Comparison of ENCODE assay signal across 1 cellular context in the genomic region with DNA sequence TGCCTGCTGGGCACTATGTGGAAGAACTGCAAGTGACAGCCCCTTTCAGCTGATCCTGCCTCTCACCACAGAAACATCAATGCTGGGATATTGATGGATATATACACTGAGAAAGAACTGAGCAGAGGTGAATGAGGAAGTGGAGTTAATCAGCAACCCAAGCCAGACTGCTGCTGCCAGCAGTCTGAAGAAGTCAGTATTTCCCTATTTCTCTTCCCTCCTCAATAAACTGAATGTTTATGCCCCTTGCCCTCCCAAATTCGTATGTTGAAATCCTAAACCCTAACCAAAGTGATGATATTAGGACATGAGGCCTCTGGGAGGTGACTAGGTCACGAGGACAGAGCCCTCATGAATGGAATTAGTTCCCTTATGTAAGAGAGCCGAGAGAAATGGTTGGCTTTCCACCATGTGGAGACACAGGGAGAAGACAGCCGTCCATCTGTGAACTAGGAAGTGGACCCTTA.
TF ChIP-seq lines count a peak whose summit lies in the region.

No MANE protein-coding gene starts in this region.

TF ChIP-seq in HepG2, 621 proteins besides CTCF, POLR2A, EP300 and RAD21 (continued from another document and continues in another):
- TF ChIP-seq, protein P1, sequence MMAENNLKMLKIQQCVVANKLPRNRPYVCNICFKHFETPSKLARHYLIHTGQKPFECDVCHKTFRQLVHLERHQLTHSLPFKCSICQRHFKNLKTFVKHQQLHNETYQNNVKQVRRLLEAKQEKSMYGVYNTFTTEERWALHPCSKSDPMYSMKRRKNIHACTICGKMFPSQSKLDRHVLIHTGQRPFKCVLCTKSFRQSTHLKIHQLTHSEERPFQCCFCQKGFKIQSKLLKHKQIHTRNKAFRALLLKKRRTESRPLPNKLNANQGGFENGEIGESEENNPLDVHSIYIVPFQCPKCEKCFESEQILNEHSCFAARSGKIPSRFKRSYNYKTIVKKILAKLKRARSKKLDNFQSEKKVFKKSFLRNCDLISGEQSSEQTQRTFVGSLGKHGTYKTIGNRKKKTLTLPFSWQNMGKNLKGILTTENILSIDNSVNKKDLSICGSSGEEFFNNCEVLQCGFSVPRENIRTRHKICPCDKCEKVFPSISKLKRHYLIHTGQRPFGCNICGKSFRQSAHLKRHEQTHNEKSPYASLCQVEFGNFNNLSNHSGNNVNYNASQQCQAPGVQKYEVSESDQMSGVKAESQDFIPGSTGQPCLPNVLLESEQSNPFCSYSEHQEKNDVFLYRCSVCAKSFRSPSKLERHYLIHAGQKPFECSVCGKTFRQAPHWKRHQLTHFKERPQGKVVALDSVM (CRISPR knock-in tag; IDR thresholded peaks at IDR 0.05), result no peak; the same call in 1 of the 2 replicates
- TF ChIP-seq ASH2L (IDR thresholded peaks at IDR 0.05; ENCODE audit: insufficient read length, low read depth, low read length), result peak; percentile 62
- TF ChIP-seq, protein P2, sequence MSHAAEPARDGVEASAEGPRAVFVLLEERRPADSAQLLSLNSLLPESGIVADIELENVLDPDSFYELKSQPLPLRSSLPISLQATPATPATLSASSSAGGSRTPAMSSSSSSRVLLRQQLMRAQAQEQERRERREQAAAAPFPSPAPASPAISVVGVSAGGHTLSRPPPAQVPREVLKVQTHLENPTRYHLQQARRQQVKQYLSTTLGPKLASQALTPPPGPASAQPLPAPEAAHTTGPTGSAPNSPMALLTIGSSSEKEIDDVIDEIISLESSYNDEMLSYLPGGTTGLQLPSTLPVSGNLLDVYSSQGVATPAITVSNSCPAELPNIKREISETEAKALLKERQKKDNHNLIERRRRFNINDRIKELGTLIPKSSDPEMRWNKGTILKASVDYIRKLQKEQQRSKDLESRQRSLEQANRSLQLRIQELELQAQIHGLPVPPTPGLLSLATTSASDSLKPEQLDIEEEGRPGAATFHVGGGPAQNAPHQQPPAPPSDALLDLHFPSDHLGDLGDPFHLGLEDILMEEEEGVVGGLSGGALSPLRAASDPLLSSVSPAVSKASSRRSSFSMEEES (CRISPR knock-in tag; IDR thresholded peaks at IDR 0.05), result peak; percentile 70
- TF ChIP-seq SOX6 (IDR thresholded peaks at IDR 0.05), result no peak
- peak; percentile 74 for TF ChIP-seq SOX6 (CRISPR knock-in tag; IDR thresholded peaks at IDR 0.05)
- 0 out of 2 replicates have a peak, but pooled peaks have one; percentile 30 for TF ChIP-seq ZBTB7B (CRISPR knock-in tag; IDR thresholded peaks at IDR 0.05)
- TF ChIP-seq ZBTB42 (CRISPR knock-in tag; IDR thresholded peaks at IDR 0.05), result no peak
- TF ChIP-seq ZNF468 (CRISPR knock-in tag; IDR thresholded peaks at IDR 0.05), result no peak
- no peak for TF ChIP-seq IRX3 (CRISPR knock-in tag; IDR thresholded peaks at IDR 0.05; ENCODE audit: borderline replicate concordance, low read depth)
- peak; percentile 78; the same call in 1 of the 2 replicates for TF ChIP-seq ZNF264 (CRISPR knock-in tag; IDR thresholded peaks at IDR 0.05)
- no peak for TF ChIP-seq KAT2B (IDR thresholded peaks at IDR 0.05; ENCODE audit: borderline replicate concordance, low read depth, low read length)
- TF ChIP-seq LCORL (IDR thresholded peaks at IDR 0.05), result peak; percentile 60; the same call in 1 of the 2 replicates
- TF ChIP-seq LCORL (CRISPR knock-in tag; IDR thresholded peaks at IDR 0.05), result peak; percentile 91
- no peak for TF ChIP-seq JUNB (CRISPR knock-in tag; IDR thresholded peaks at IDR 0.05; ENCODE audit: borderline replicate concordance)
- peak; percentile 79 for TF ChIP-seq SALL1 (CRISPR knock-in tag; IDR thresholded peaks at IDR 0.05)
- TF ChIP-seq ZNF124 (CRISPR knock-in tag; IDR thresholded peaks at IDR 0.05), result peak; percentile 24; the same call in 1 of the 2 replicates
- TF ChIP-seq, protein P3, sequence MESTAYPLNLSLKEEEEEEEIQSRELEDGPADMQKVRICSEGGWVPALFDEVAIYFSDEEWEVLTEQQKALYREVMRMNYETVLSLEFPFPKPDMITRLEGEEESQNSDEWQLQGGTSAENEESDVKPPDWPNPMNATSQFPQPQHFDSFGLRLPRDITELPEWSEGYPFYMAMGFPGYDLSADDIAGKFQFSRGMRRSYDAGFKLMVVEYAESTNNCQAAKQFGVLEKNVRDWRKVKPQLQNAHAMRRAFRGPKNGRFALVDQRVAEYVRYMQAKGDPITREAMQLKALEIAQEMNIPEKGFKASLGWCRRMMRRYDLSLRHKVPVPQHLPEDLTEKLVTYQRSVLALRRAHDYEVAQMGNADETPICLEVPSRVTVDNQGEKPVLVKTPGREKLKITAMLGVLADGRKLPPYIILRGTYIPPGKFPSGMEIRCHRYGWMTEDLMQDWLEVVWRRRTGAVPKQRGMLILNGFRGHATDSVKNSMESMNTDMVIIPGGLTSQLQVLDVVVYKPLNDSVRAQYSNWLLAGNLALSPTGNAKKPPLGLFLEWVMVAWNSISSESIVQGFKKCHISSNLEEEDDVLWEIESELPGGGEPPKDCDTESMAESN (CRISPR knock-in tag; conservative IDR thresholded peaks at IDR 0.05), result 0 out of 2 replicates have a peak, but pooled peaks have one; percentile 34
- peak; percentile 91 for TF ChIP-seq ZNF644 (CRISPR knock-in tag; IDR thresholded peaks at IDR 0.05; ENCODE audit: low read depth)
- no peak for TF ChIP-seq CBFB (CRISPR knock-in tag; IDR thresholded peaks at IDR 0.05)
- peak; percentile 75 for TF ChIP-seq CEBPG (CRISPR knock-in tag; IDR thresholded peaks at IDR 0.05)
- TF ChIP-seq, protein P4, sequence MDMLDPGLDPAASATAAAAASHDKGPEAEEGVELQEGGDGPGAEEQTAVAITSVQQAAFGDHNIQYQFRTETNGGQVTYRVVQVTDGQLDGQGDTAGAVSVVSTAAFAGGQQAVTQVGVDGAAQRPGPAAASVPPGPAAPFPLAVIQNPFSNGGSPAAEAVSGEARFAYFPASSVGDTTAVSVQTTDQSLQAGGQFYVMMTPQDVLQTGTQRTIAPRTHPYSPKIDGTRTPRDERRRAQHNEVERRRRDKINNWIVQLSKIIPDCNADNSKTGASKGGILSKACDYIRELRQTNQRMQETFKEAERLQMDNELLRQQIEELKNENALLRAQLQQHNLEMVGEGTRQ (IDR thresholded peaks at IDR 0.05; ENCODE audit: low read depth, low read length), result no peak; the same call in 1 of the 2 replicates
- TF ChIP-seq, protein P4 (CRISPR knock-in tag; IDR thresholded peaks at IDR 0.05; ENCODE audit: borderline replicate concordance), result peak; percentile 54; the same call in 1 of the 2 replicates
- TF ChIP-seq, protein P5, sequence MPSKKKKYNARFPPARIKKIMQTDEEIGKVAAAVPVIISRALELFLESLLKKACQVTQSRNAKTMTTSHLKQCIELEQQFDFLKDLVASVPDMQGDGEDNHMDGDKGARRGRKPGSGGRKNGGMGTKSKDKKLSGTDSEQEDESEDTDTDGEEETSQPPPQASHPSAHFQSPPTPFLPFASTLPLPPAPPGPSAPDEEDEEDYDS (CRISPR knock-in tag; IDR thresholded peaks at IDR 0.05), result peak; percentile 71
- TF ChIP-seq POLR2G (IDR thresholded peaks at IDR 0.05; ENCODE audit: low read depth, low read length), result peak; percentile 63
- TF ChIP-seq HOXA3 (CRISPR knock-in tag; IDR thresholded peaks at IDR 0.05), result peak; percentile 63; the same call in 1 of the 2 replicates
- TF ChIP-seq ZMYM4 (CRISPR knock-in tag; IDR thresholded peaks at IDR 0.05), result peak; percentile 90
- no peak for TF ChIP-seq ZNF10 (CRISPR knock-in tag; IDR thresholded peaks at IDR 0.05; ENCODE audit: borderline replicate concordance, low read depth)
- peak; percentile 26; the same call in 1 of the 2 replicates for TF ChIP-seq PPARG (CRISPR knock-in tag; conservative IDR thresholded peaks at IDR 0.05)
- TF ChIP-seq NCOR1 (IDR thresholded peaks at IDR 0.05; ENCODE audit: borderline replicate concordance, low read length), result peak; percentile 57; the same call in 1 of the 2 replicates
- TF ChIP-seq TBX2 (CRISPR knock-in tag; IDR thresholded peaks at IDR 0.05; ENCODE audit: borderline replicate concordance), result peak; percentile 72
- peak; percentile 55; the same call in 1 of the 2 replicates for TF ChIP-seq RCOR2 (CRISPR knock-in tag; IDR thresholded peaks at IDR 0.05)
- 0 out of 2 replicates have a peak, but pooled peaks have one; percentile 34 for TF ChIP-seq SMAD1 (CRISPR knock-in tag; IDR thresholded peaks at IDR 0.05; ENCODE audit: borderline replicate concordance, low read depth)
- TF ChIP-seq MTA1 (CRISPR knock-in tag; IDR thresholded peaks at IDR 0.05; ENCODE audit: borderline replicate concordance), result no peak
- peak; percentile 17; the same call in 1 of the 2 replicates for TF ChIP-seq FOSL2 (CRISPR knock-in tag; IDR thresholded peaks at IDR 0.05)
- TF ChIP-seq ZSCAN25 (CRISPR knock-in tag; IDR thresholded peaks at IDR 0.05), result peak; percentile 77
- TF ChIP-seq YEATS4 (CRISPR knock-in tag; IDR thresholded peaks at IDR 0.05; ENCODE audit: borderline replicate concordance), result peak; percentile 65; the same call in 1 of the 2 replicates
- TF ChIP-seq MIXL1 (CRISPR knock-in tag; IDR thresholded peaks at IDR 0.05), result peak; percentile 77; the same call in 1 of the 2 replicates
- TF ChIP-seq, protein P6, sequence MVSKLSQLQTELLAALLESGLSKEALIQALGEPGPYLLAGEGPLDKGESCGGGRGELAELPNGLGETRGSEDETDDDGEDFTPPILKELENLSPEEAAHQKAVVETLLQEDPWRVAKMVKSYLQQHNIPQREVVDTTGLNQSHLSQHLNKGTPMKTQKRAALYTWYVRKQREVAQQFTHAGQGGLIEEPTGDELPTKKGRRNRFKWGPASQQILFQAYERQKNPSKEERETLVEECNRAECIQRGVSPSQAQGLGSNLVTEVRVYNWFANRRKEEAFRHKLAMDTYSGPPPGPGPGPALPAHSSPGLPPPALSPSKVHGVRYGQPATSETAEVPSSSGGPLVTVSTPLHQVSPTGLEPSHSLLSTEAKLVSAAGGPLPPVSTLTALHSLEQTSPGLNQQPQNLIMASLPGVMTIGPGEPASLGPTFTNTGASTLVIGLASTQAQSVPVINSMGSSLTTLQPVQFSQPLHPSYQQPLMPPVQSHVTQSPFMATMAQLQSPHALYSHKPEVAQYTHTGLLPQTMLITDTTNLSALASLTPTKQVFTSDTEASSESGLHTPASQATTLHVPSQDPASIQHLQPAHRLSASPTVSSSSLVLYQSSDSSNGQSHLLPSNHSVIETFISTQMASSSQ (IDR thresholded peaks at IDR 0.05; ENCODE audit: low read depth), result peak; percentile 81
- TF ChIP-seq, protein P6 (CRISPR knock-in tag; IDR thresholded peaks at IDR 0.05; ENCODE audit: borderline replicate concordance), result peak; percentile 87
- TF ChIP-seq ZNF564 (CRISPR knock-in tag; IDR thresholded peaks at IDR 0.05), result 0 out of 2 replicates have a peak, but pooled peaks have one; percentile 49
- peak; percentile 51 for TF ChIP-seq HNF4A (CRISPR knock-in tag; IDR thresholded peaks at IDR 0.05)
- no peak for TF ChIP-seq NFIB (CRISPR knock-in tag; IDR thresholded peaks at IDR 0.05; ENCODE audit: borderline replicate concordance)
- TF ChIP-seq ZMYM3 (CRISPR knock-in tag; IDR thresholded peaks at IDR 0.05), result peak; percentile 64; the same call in 1 of the 2 replicates
- 0 out of 2 replicates have a peak, but pooled peaks have one; percentile 45 for TF ChIP-seq MYC (CRISPR knock-in tag; IDR thresholded peaks at IDR 0.05; ENCODE audit: borderline replicate concordance)
- no peak for TF ChIP-seq AHR (CRISPR knock-in tag; IDR thresholded peaks at IDR 0.05)
- TF ChIP-seq AKAP8 (CRISPR knock-in tag; IDR thresholded peaks at IDR 0.05), result no peak
- TF ChIP-seq, protein P7, sequence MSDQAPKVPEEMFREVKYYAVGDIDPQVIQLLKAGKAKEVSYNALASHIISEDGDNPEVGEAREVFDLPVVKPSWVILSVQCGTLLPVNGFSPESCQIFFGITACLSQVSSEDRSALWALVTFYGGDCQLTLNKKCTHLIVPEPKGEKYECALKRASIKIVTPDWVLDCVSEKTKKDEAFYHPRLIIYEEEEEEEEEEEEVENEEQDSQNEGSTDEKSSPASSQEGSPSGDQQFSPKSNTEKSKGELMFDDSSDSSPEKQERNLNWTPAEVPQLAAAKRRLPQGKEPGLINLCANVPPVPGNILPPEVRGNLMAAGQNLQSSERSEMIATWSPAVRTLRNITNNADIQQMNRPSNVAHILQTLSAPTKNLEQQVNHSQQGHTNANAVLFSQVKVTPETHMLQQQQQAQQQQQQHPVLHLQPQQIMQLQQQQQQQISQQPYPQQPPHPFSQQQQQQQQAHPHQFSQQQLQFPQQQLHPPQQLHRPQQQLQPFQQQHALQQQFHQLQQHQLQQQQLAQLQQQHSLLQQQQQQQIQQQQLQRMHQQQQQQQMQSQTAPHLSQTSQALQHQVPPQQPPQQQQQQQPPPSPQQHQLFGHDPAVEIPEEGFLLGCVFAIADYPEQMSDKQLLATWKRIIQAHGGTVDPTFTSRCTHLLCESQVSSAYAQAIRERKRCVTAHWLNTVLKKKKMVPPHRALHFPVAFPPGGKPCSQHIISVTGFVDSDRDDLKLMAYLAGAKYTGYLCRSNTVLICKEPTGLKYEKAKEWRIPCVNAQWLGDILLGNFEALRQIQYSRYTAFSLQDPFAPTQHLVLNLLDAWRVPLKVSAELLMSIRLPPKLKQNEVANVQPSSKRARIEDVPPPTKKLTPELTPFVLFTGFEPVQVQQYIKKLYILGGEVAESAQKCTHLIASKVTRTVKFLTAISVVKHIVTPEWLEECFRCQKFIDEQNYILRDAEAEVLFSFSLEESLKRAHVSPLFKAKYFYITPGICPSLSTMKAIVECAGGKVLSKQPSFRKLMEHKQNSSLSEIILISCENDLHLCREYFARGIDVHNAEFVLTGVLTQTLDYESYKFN (CRISPR knock-in tag; conservative IDR thresholded peaks at IDR 0.05), result peak; percentile 82
- no peak for TF ChIP-seq TP53 (CRISPR knock-in tag; conservative IDR thresholded peaks at IDR 0.05)
- no peak for TF ChIP-seq SNRNP70 (IDR thresholded peaks at IDR 0.05; ENCODE audit: low read depth, low read length)
- TF ChIP-seq DMAP1 (CRISPR knock-in tag; IDR thresholded peaks at IDR 0.05), result peak; percentile 66
- TF ChIP-seq KMT2A (CRISPR knock-in tag; IDR thresholded peaks at IDR 0.05), result peak; percentile 60; the same call in 1 of the 2 replicates
- TF ChIP-seq SP5 (CRISPR knock-in tag; IDR thresholded peaks at IDR 0.05; ENCODE audit: borderline replicate concordance, low read depth), result no peak
- peak; percentile 73 for TF ChIP-seq PITX1 (CRISPR knock-in tag; IDR thresholded peaks at IDR 0.05)
- TF ChIP-seq MED1 (CRISPR knock-in tag; IDR thresholded peaks at IDR 0.05), result peak; percentile 66
